In the genomic region with DNA sequence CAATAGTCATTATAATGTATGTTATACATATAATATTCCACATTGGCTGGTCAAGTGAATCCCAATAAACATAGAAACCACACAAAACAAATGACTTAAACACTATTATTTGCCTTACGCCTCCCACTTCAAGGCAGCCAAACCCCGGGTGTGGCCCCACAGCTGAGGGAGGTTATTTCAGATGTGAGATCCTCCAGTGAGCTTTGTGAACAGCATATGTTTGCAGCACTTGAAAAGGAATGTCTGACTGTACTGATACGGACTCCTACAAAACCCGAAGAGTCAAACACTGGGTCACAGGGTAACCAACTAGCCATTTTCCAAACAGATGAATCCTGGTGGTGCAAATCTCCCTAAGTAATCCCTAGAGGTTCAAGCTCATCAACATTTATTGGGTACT, we compare ENCODE assay signal across 37 cellular contexts. TPM values are rescaled to one million over a fixed set of nuclear protein-coding genes. Genes with fewer than 3 reads are reported as not detected.
"Had no signal": no experiment of that assay in that cellular context is flagged by ENCODE, and none has a peak within 500 bp of the region (broad histone marks: within the 10 kb centered on the region; RNA-seq: fewer than 3 reads in every experiment).

No MANE protein-coding gene starts in this region.

- ATAC-seq: activated CD8-positive, alpha-beta memory T cell treated with anti-CD3 and anti-CD28 coated beads, Interleukin-2, amount 10 ng/mL, durations not matched to agents 7 days and 5 days; activated naive CD8-positive, alpha-beta T cell treated with anti-CD3 and anti-CD28 coated beads, Interleukin-2, amount 50 U/mL, for 24 hours; PC-3; Right ventricle myocardium inferior; SK-N-SH treated with all-trans-retinoic acid at 6 μM for 48 hours had no signal

- H3K27me3 Mint-ChIP-seq: activated B cell treated with CpG ODN at 0.5 μM for 24 hours had no signal

- H3K27me3 ChIP-seq: ascending aorta, Peyer's patch had no signal

- H3K9ac ChIP-seq: KMS-11 had no signal

- DNase-seq: activated B cell treated with CpG ODN at 0.5 μM for 24 hours; activated CD4-positive, alpha-beta memory T cell treated with anti-CD3 and anti-CD28 coated beads, Interleukin-2, amount 10 ng/mL, durations not matched to agents 7 days and 5 days; activated CD4-positive, alpha-beta T cell treated with anti-CD3 and anti-CD28 coated beads for 48 hours; activated CD4-positive, CD25-positive, alpha-beta regulatory T cell treated with anti-CD3 and anti-CD28 coated beads, Interleukin-2, amount 50 U/mL, for 72 hours; activated CD8-positive, alpha-beta memory T cell treated with anti-CD3 and anti-CD28 coated beads for 24 hours; activated CD8-positive, alpha-beta memory T cell treated with anti-CD3 and anti-CD28 coated beads, Interleukin-2, amount 10 ng/mL, durations not matched to agents 7 days and 5 days; activated CD8-positive, alpha-beta memory T cell treated with anti-CD3 and anti-CD28 coated beads, Interleukin-2, amount 50 U/mL, for 48 hours; activated effector memory CD4-positive, alpha-beta T cell treated with Interleukin-2 at 50 U/mL for 16 hours; activated naive CD4-positive, alpha-beta T cell treated with anti-CD3 and anti-CD28 coated beads, Interleukin-2, amount 10 ng/mL, durations not matched to agents 7 days and 5 days; activated naive CD8-positive, alpha-beta T cell treated with anti-CD3 and anti-CD28 coated beads, Interleukin-2, amount 50 U/mL, for 24 hours; activated T-cell treated with anti-CD3 and anti-CD28 coated beads, Interleukin-2, amount 50 U/mL, for 48 hours; amygdala; NCI-H1048; NCI-H1105 treated with DMSO at 0.1 percent for 48 hours; NCI-H1436; NCI-H1694; NCI-H1930; NCI-H2081 treated with DMSO at 0.1 percent for 48 hours; NCI-H345; NCI-H524 treated with DMSO at 0.1 percent for 48 hours; PC-3; Peyer's patch; SIG-M5; SW 1271; T-helper 1 cell; T-helper 2 cell; T-helper 9 cell had no signal

- H3K27ac ChIP-seq: ascending aorta, KMS-11, RWPE1, VCaP had no signal

- H3K36me3 ChIP-seq: ascending aorta, Peyer's patch had no signal

- H3K9me3 ChIP-seq: ascending aorta, Peyer's patch had no signal

- H3K4me1 ChIP-seq: ascending aorta, Peyer's patch had no signal

- H3K4me3 ChIP-seq: ascending aorta, Peyer's patch had no signal

- H3K4me3 Mint-ChIP-seq: activated CD4-positive, alpha-beta memory T cell treated with anti-CD3 and anti-CD28 coated beads, Interleukin-2, amount 10 ng/mL, durations not matched to agents 7 days and 5 days; activated CD8-positive, alpha-beta memory T cell treated with anti-CD3 and anti-CD28 coated beads, Interleukin-2, amount 10 ng/mL, durations not matched to agents 7 days and 5 days; activated naive CD4-positive, alpha-beta T cell treated with anti-CD3 and anti-CD28 coated beads, Interleukin-2, amount 10 ng/mL, durations not matched to agents 7 days and 5 days; activated naive CD8-positive, alpha-beta T cell; activated naive CD8-positive, alpha-beta T cell treated with anti-CD3 and anti-CD28 coated beads, Interleukin-2, amount 50 U/mL, for 24 hours had no signal

- H3K4me2 ChIP-seq: KMS-11 had no signal

- H3K36me3 Mint-ChIP-seq: activated naive CD8-positive, alpha-beta T cell had no signal

- H3K27ac Mint-ChIP-seq: activated B cell treated with CpG ODN at 0.5 μM for 24 hours; activated CD4-positive, alpha-beta memory T cell treated with anti-CD3 and anti-CD28 coated beads, Interleukin-2, amount 10 ng/mL, durations not matched to agents 7 days and 5 days; activated CD8-positive, alpha-beta memory T cell treated with anti-CD3 and anti-CD28 coated beads, Interleukin-2, amount 10 ng/mL, durations not matched to agents 7 days and 5 days; activated naive CD4-positive, alpha-beta T cell treated with anti-CD3 and anti-CD28 coated beads, Interleukin-2, amount 10 ng/mL, durations not matched to agents 7 days and 5 days; activated naive CD8-positive, alpha-beta T cell; activated naive CD8-positive, alpha-beta T cell treated with anti-CD3 and anti-CD28 coated beads, Interleukin-2, amount 50 U/mL, for 24 hours had no signal

RNA-seq across cellular contexts. Expression of a gene that starts 50.7 kb away (rescaled TPM):
- total RNA-seq: activated CD4-positive, alpha-beta memory T cell treated with anti-CD3 and anti-CD28 coated beads, Interleukin-2, amount 10 ng/mL, durations not matched to agents 7 days and 5 days; ascending aorta; cardiac septum; MCF 10A; PC-3; Right ventricle myocardium inferior; SK-MEL-5 had no signal
